25 cellular contexts compared by ENCODE assay signal in genomic region chr11:124075492-124075840, GRCh38. TPM values are rescaled to one million over a fixed set of nuclear protein-coding genes. Genes with fewer than 3 reads are reported as not detected.
DNase-seq lines count a peak whose midpoint lies in the region; ATAC-seq, FAIRE-seq and TF ChIP-seq lines count a peak whose summit lies in the region.
"Had no signal": no experiment of that assay in that cellular context is flagged by ENCODE, and none has a peak within 500 bp of the region (broad histone marks: within the 10 kb centered on the region; RNA-seq: fewer than 3 reads in every experiment).

No MANE protein-coding gene starts in this region.

- peaks cover 20% of the 10 kb centered on the region for H3K27me3 Mint-ChIP-seq in activated T-helper 1 cell treated with anti-CD3 and anti-CD28 coated beads, Interleukin-12 subunit alpha, Interleukin-12 subunit beta, Interleukin-2, Interleukin-4 antibody, amounts not matched to agents 30 ng/mL and 10 ng/mL and 1 ng/mL, durations not matched to agents 14 hours and 24 hours and 36 hours (ENCODE audit: insufficient read depth)

- WGBS in GM23248 (ENCODE audit: low coverage in 1 of 2, low lambda C conversion rate in 2 of 2, missing lambda C conversion rate in 2 of 2), 2 experiments = 45 to 47% methylated on average over 6 of the region's 6 CpGs
- WGBS in mammary epithelial cell (ENCODE audit: low coverage, missing lambda C conversion rate) = 100% methylated on average over 1 of the region's 6 CpGs

- H3K4me2 ChIP-seq in GM23248 (ENCODE audit: unreplicated experiment) (peak overlapping the region; percentile 59), mammary epithelial cell (ENCODE audit: insufficient read depth, low read depth, low read length) (peak overlapping the region; percentile 93)
- H3K4me2 ChIP-seq: hepatocyte had no signal

- H3K4me1 Mint-ChIP-seq in activated T-helper 1 cell treated with anti-CD3 and anti-CD28 coated beads, Interleukin-12 subunit alpha, Interleukin-12 subunit beta, Interleukin-2, Interleukin-4 antibody, amounts not matched to agents 30 ng/mL and 10 ng/mL and 1 ng/mL, durations not matched to agents 14 hours and 24 hours and 36 hours (ENCODE audit: low read depth) = peaks cover 8% of the 10 kb centered on the region

- H3K9me3 Mint-ChIP-seq in activated T-helper 1 cell treated with anti-CD3 and anti-CD28 coated beads, Interleukin-12 subunit alpha, Interleukin-12 subunit beta, Interleukin-2, Interleukin-4 antibody, amounts not matched to agents 30 ng/mL and 10 ng/mL and 1 ng/mL, durations not matched to agents 14 hours and 24 hours and 36 hours = no peaks in the 10 kb centered on the region
- H3K9me3 Mint-ChIP-seq: H9, T-cell had no signal

- BruUV-seq in mammary epithelial cell (replicated peaks; lab: Mats Ljungman, UMichigan) = no TSS peak

- in situ Hi-C loops in GM23248 (cut with MboI) (loop anchor here (10.0 kb wide), 1 partner anchor 119 kb away; no protein-coding TSS in a partner anchor), mammary epithelial cell (cut with MboI; ENCODE audit: low sequenced_read_pairs in 2 of 2) (no loop called here)

- H3K4me3 ChIP-seq in GM23248 = no peak overlapping the region
- no peak overlapping the region for H3K4me3 ChIP-seq in mammary epithelial cell (replicated peaks in 1 of 3; ENCODE audit: insufficient read depth in 1 of 3, low read depth in 2 of 3, low read length in 3 of 3)
- peak overlapping the region in 1 of 2 donors; percentile 60 for H3K4me3 ChIP-seq in kidney (ENCODE audit: low read length in 2 of 2)
- H3K4me3 ChIP-seq: hepatocyte had no signal

- H3K9me3 ChIP-seq in GM23248 (ENCODE audit: low read depth) = no peaks in the 10 kb centered on the region
- H3K9me3 ChIP-seq in mammary epithelial cell (replicated peaks; ENCODE audit: insufficient read depth, low read length) = no peaks in the 10 kb centered on the region
- H3K9me3 ChIP-seq in kidney (ENCODE audit: control insufficient read depth in 1 of 2, low read length in 2 of 2) = no peaks in the 10 kb centered on the region
- H3K9me3 ChIP-seq: prostate gland had no signal

- H3F3A ChIP-seq in GM23248 (ENCODE audit: insufficient read depth) = no peaks in the 10 kb centered on the region

- intact Hi-C loops in mammary epithelial cell (cut with micrococcal nuclease) (no loop called here), kidney (cut with DNase I) (no loop called here)
- intact Hi-C loops in activated T-helper 1 cell treated with anti-CD3 and anti-CD28 coated beads, Interleukin-12 subunit alpha, Interleukin-12 subunit beta, Interleukin-2, Interleukin-4 antibody, amounts not matched to agents 30 ng/mL and 10 ng/mL and 1 ng/mL, durations not matched to agents 14 hours and 24 hours and 36 hours (cut with micrococcal nuclease) = no loop called here

- H2AFZ ChIP-seq in GM23248 = no peak overlapping the region
- H2AFZ ChIP-seq in mammary epithelial cell (ENCODE audit: low read depth, low read length) = peak overlapping the region; percentile 93
- H2AFZ ChIP-seq: hepatocyte had no signal

- no peak overlapping the region for H3K9ac ChIP-seq in GM23248
- no peak overlapping the region for H3K9ac ChIP-seq in mammary epithelial cell (ENCODE audit: insufficient read depth, low read length)
- H3K9ac ChIP-seq in kidney (ENCODE audit: low read length in 2 of 2) = no peak overlapping the region

- peak; percentile 13 for ATAC-seq in stimulated activated naive CD8-positive, alpha-beta T cell treated with anti-CD3 and anti-CD28 coated beads, Interleukin-15, Interleukin-2, amounts not matched to agents 100 U/mL and 50 U/mL, for 24 hours

- CTCF ChIA-PET in mammary epithelial cell (lab: Charles Lee; ENCODE audit: low non-redundant PET) = no interaction called here

- H3K27me3 ChIP-seq in GM23248 (replicated peaks; ENCODE audit: insufficient read depth) (peaks cover 50% of the 10 kb centered on the region), mammary epithelial cell (ENCODE audit: insufficient read depth, low read length) (no peaks in the 10 kb centered on the region)
- H3K27me3 ChIP-seq: hepatocyte had no signal

- H3K36me3 ChIP-seq in GM23248 (ENCODE audit: low read depth) (no peaks in the 10 kb centered on the region), mammary epithelial cell (ENCODE audit: insufficient read depth, low read length) (no peaks in the 10 kb centered on the region), kidney (ENCODE audit: control insufficient read depth in 1 of 2, insufficient read depth in 2 of 2, low read length in 2 of 2) (no peaks in the 10 kb centered on the region)
- H3K36me3 ChIP-seq: prostate gland had no signal

- no peaks in the 10 kb centered on the region for H3K4me1 ChIP-seq in GM23248 (ENCODE audit: insufficient read depth)
- peaks cover 14% of the 10 kb centered on the region for H3K4me1 ChIP-seq in mammary epithelial cell (ENCODE audit: insufficient read depth, low read length)
- H3K4me1 ChIP-seq in kidney (ENCODE audit: control insufficient read depth in 1 of 2, insufficient read depth in 1 of 2, low read depth in 1 of 2, low read length in 2 of 2) = peaks cover 0 to 7% of the 10 kb centered on the region in 2 donors
- H3K4me1 ChIP-seq: prostate gland had no signal

- no peak overlapping the region for H3K27ac ChIP-seq in GM23248
- no peak overlapping the region for H3K27ac ChIP-seq in mammary epithelial cell (ENCODE audit: insufficient read depth, low read depth, low read length)
- no peak overlapping the region for H3K27ac ChIP-seq in kidney (ENCODE audit: low read depth in 2 of 2, low read length in 2 of 2)
- H3K27ac ChIP-seq: hepatocyte, prostate gland had no signal

- no peak overlapping the region for H3K4me3 Mint-ChIP-seq in activated T-helper 1 cell treated with anti-CD3 and anti-CD28 coated beads, Interleukin-12 subunit alpha, Interleukin-12 subunit beta, Interleukin-2, Interleukin-4 antibody, amounts not matched to agents 30 ng/mL and 10 ng/mL and 1 ng/mL, durations not matched to agents 14 hours and 24 hours and 36 hours
- H3K4me3 Mint-ChIP-seq: H9 had no signal

- no peaks in the 10 kb centered on the region for H3K36me3 Mint-ChIP-seq in activated T-helper 1 cell treated with anti-CD3 and anti-CD28 coated beads, Interleukin-12 subunit alpha, Interleukin-12 subunit beta, Interleukin-2, Interleukin-4 antibody, amounts not matched to agents 30 ng/mL and 10 ng/mL and 1 ng/mL, durations not matched to agents 14 hours and 24 hours and 36 hours (ENCODE audit: low read depth)
- H3K36me3 Mint-ChIP-seq: T-cell had no signal

- no peaks in the 10 kb centered on the region for H4K20me1 ChIP-seq in GM23248 (ENCODE audit: insufficient read depth)
- no peaks in the 10 kb centered on the region for H4K20me1 ChIP-seq in mammary epithelial cell (ENCODE audit: insufficient read depth, low read length)

- H3K27ac Mint-ChIP-seq in activated T-helper 1 cell treated with anti-CD3 and anti-CD28 coated beads, Interleukin-12 subunit alpha, Interleukin-12 subunit beta, Interleukin-2, Interleukin-4 antibody, amounts not matched to agents 30 ng/mL and 10 ng/mL and 1 ng/mL, durations not matched to agents 14 hours and 24 hours and 36 hours = no peak overlapping the region
- H3K27ac Mint-ChIP-seq: H9, T-cell had no signal

- no peak for DNase-seq in GM23248
- no peak for DNase-seq in mammary epithelial cell
- peak; percentile 74 for DNase-seq in kidney
- no peak for DNase-seq in stimulated activated naive CD8-positive, alpha-beta T cell treated with anti-CD3 and anti-CD28 coated beads, Interleukin-15, Interleukin-2, amounts not matched to agents 100 U/mL and 50 U/mL, for 24 hours
- no peak for DNase-seq in activated T-cell treated with anti-CD3 and anti-CD28 coated beads, Interleukin-2, amount 50 U/mL, for 1 hour
- DNase-seq in NCI-H345 (lab: John Stamatoyannopoulos, UW) = no peak
- no peak for DNase-seq in midbrain (lab: John Stamatoyannopoulos, UW)
- no peak for DNase-seq in activated T-helper 1 cell treated with anti-CD3 and anti-CD28 coated beads, Interleukin-12 subunit alpha, Interleukin-12 subunit beta, Interleukin-2, Interleukin-4 antibody, amounts not matched to agents 30 ng/mL and 10 ng/mL and 1 ng/mL, durations not matched to agents 14 hours and 24 hours and 36 hours (ENCODE audit: low spot score)
- DNase-seq: activated CD8-positive, alpha-beta memory T cell treated with anti-CD3 and anti-CD28 coated beads, Interleukin-2, amount 50 U/mL, for 48 hours; AML-193; Calu3; cerebellar nuclear complex; Karpas-422; NCI-H187 treated with DMSO at 0.1 percent for 48 hours; SHP77; T-cell had no signal

- dilution Hi-C loops in mammary epithelial cell (cut with HindIII; ENCODE audit: low sequenced_read_pairs) = no loop called here

- FAIRE-seq in kidney (lab: Jason Lieb, UNC) = no peak
- FAIRE-seq: islet of Langerhans, small intestine had no signal

- no peaks in the 10 kb centered on the region for H3K79me2 ChIP-seq in GM23248 (ENCODE audit: insufficient read depth)
- no peaks in the 10 kb centered on the region for H3K79me2 ChIP-seq in mammary epithelial cell (ENCODE audit: insufficient read depth, low read length)
- H3K79me2 ChIP-seq: hepatocyte had no signal

- TF ChIP-seq CTCF in mammary epithelial cell (conservative IDR thresholded peaks at IDR 0.05 in 1 of 2, IDR thresholded peaks at IDR 0.05 in 1 of 2; ENCODE audit: extremely low read depth in 1 of 2, insufficient read depth in 1 of 2, low read depth in 1 of 2, low read length in 2 of 2) = no peak
- TF ChIP-seq CTCF in kidney (IDR thresholded peaks at IDR 0.05; ENCODE audit: borderline replicate concordance, extremely low read depth, insufficient read depth) = no peak

- no peaks in the 10 kb centered on the region for H3K9me2 ChIP-seq in GM23248 (ENCODE audit: insufficient read depth)

RNA-seq across cellular contexts. Expression of gene OR10G7, which starts 34.3 kb away (rescaled TPM):
- total RNA-seq in GM23248 (2014; rRNA removed; shearing (Covaris generic)) = not detected in 2 replicates
- polyA plus RNA-seq in GM23248 (2016; fragmentation: Nextera tagmentation; extraction: Ambion mirVana) = not detected in 2 replicates
- not detected for total RNA-seq in mammary epithelial cell
- polyA plus RNA-seq in mammary epithelial cell = not detected
- not detected for polyA minus RNA-seq in mammary epithelial cell
- not detected for total RNA-seq in kidney
- not detected for polyA plus RNA-seq in kidney (ENCODE audit: insufficient read depth, low read depth, low replicate concordance)
- total RNA-seq in activated T-helper 1 cell treated with anti-CD3 and anti-CD28 coated beads, Interleukin-12 subunit alpha, Interleukin-12 subunit beta, Interleukin-2, Interleukin-4 antibody, amounts not matched to agents 30 ng/mL and 10 ng/mL and 1 ng/mL, durations not matched to agents 14 hours and 24 hours and 36 hours = not detected in 2 replicates
- total RNA-seq: Calu3, Daoy, H9, hepatocyte, HT1080, OCI-LY7, prostate gland, T-cell, ureter had no signal
- polyA plus RNA-seq: hepatocyte, small intestine had no signal

RNA-seq across cellular contexts. Expression of gene VWA5A, which starts 39.8 kb away (rescaled TPM):
- 4.3 and 8.2 TPM in 2 replicates for total RNA-seq in GM23248 (2014; rRNA removed; shearing (Covaris generic))
- 7.4 and 7.5 TPM in 2 replicates for polyA plus RNA-seq in GM23248 (2016; fragmentation: Nextera tagmentation; extraction: Ambion mirVana)
- total RNA-seq in mammary epithelial cell = 10 to 100 TPM; 24.7 to 35.2 TPM
- polyA plus RNA-seq in mammary epithelial cell = 22.1 TPM
- polyA minus RNA-seq in mammary epithelial cell = 20.2 TPM
- total RNA-seq in kidney = 57.2 TPM
- polyA plus RNA-seq in kidney (ENCODE audit: insufficient read depth, low read depth, low replicate concordance) = 25.0 TPM
- total RNA-seq in activated T-helper 1 cell treated with anti-CD3 and anti-CD28 coated beads, Interleukin-12 subunit alpha, Interleukin-12 subunit beta, Interleukin-2, Interleukin-4 antibody, amounts not matched to agents 30 ng/mL and 10 ng/mL and 1 ng/mL, durations not matched to agents 14 hours and 24 hours and 36 hours = 7.9 and 8.0 TPM in 2 replicates

RNA-seq across cellular contexts. Expression of gene OR10G8, which starts 48.9 kb away (rescaled TPM):
- total RNA-seq in GM23248 (2014; rRNA removed; shearing (Covaris generic)) = not detected in 2 replicates
- polyA plus RNA-seq in GM23248 (2016; fragmentation: Nextera tagmentation; extraction: Ambion mirVana) (not detected in 2 replicates), mammary epithelial cell (not detected), kidney (ENCODE audit: insufficient read depth, low read depth, low replicate concordance) (not detected)
- total RNA-seq in mammary epithelial cell (not detected), kidney (not detected)
- polyA minus RNA-seq in mammary epithelial cell = not detected
- not detected in 2 replicates for total RNA-seq in activated T-helper 1 cell treated with anti-CD3 and anti-CD28 coated beads, Interleukin-12 subunit alpha, Interleukin-12 subunit beta, Interleukin-2, Interleukin-4 antibody, amounts not matched to agents 30 ng/mL and 10 ng/mL and 1 ng/mL, durations not matched to agents 14 hours and 24 hours and 36 hours
- total RNA-seq: Calu3, Daoy, H9, HT1080, OCI-LY7, T-cell, ureter had no signal
- polyA plus RNA-seq: hepatocyte, small intestine had no signal

RNA-seq across cellular contexts. Expression of gene OR10G9, which starts 52.7 kb away (rescaled TPM):
- total RNA-seq in GM23248 (2014; rRNA removed; shearing (Covaris generic)) = not detected in 2 replicates
- polyA plus RNA-seq in GM23248 (2016; fragmentation: Nextera tagmentation; extraction: Ambion mirVana) = not detected in 2 replicates
- under 1 TPM in 1 of 2 donors, not detected in 1; 0.17 TPM for total RNA-seq in mammary epithelial cell
- polyA plus RNA-seq in mammary epithelial cell = not detected
- 9.7 TPM for polyA minus RNA-seq in mammary epithelial cell
- total RNA-seq in kidney = not detected
- not detected for polyA plus RNA-seq in kidney (ENCODE audit: insufficient read depth, low read depth, low replicate concordance)
- total RNA-seq in activated T-helper 1 cell treated with anti-CD3 and anti-CD28 coated beads, Interleukin-12 subunit alpha, Interleukin-12 subunit beta, Interleukin-2, Interleukin-4 antibody, amounts not matched to agents 30 ng/mL and 10 ng/mL and 1 ng/mL, durations not matched to agents 14 hours and 24 hours and 36 hours = not detected in 2 replicates
- total RNA-seq: Calu3, Daoy, H9, hepatocyte, HT1080, OCI-LY7, prostate gland, T-cell, ureter had no signal
- polyA plus RNA-seq: hepatocyte, small intestine had no signal
